Comparison of ENCODE assay signal across 8 cellular contexts in the genomic region with DNA sequence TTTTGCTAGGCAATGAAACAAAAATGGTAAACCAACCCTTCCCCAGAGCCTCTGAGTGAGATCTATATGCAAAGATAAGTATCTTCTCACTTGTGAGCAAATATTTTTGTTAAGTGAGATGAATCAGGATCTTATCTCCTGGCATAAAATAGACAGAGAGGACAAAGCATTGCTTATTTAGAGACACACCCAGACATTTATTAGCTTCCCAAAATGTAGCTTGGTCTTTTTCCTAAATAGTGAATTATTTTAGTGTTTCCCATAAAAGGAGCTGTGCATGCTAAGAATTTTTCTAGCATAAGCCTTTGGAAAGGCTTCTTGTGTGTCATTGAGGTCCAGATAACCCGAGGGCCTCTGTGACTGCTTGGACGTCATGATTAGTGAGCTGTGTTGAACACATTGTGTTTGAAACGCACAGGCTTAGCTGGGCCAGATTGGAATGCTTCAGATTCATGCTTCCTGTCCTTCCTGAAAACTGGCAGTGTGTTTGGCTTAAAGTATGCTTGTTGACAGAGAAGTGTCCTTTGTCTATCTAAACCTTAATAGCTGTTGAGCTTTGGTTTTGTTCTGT.
DNase-seq lines count a peak whose midpoint lies in the region; ATAC-seq lines count a peak whose summit lies in the region.

No MANE protein-coding gene starts in this region.

- DNase-seq in HS-5 (ENCODE audit: low read depth), result peak; percentile 78
- DNase-seq in astrocyte of the hippocampus (ENCODE audit: low read depth, low spot score), result peak; percentile 95
- DNase-seq in iPS-NIHi11 (ENCODE audit: low spot score), result peak; percentile 19
- DNase-seq in stromal cell of bone marrow (ENCODE audit: low read depth), result peak; percentile 87
- no peak for DNase-seq in activated CD8-positive, alpha-beta memory T cell treated with anti-CD3 and anti-CD28 coated beads, Interleukin-2, amount 50 U/mL, for 4 hours

- no peak for ATAC-seq in HG03135 (IDR thresholded peaks at IDR 0.05; ENCODE audit: unreplicated experiment)
- ATAC-seq in GM19351 (IDR thresholded peaks at IDR 0.05; ENCODE audit: unreplicated experiment), result no peak
- ATAC-seq in HG03095 (IDR thresholded peaks at IDR 0.05; ENCODE audit: unreplicated experiment), result no peak
